In the genomic region with DNA sequence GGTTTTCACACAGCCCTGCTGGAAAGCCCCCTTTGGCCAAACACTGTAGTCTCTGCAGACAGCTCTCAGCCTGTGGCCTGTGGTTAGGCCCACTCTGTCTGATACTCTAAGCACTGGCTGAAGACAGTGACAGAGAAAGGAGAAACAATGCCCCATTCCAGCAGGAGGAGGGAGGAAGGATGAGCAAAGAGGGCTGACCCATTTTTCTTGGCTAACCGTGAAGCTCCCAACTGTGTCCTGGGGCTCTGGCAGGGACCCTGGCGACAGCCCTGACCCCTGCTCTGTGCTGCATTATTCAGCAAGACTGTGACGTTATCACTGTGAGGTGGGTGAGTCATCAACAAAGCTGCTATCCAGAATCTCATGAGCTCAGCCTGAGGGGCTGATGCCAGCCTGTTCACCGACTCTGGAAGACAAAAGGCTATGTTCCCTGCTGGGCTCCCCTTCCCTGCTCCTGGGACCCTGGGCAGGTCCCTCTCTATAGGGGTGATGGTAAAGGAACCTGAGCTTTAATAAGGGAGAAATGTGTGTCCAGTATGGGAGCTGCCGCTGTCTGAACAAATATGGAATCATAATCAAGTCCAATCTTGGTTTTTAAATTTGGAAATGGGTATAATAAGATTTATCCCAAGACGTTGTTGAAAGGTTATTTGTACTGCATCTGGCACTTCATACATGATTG, we compare ENCODE assay signal across 8 cellular contexts.
DNase-seq lines count a peak whose midpoint lies in the region; ATAC-seq and TF ChIP-seq lines count a peak whose summit lies in the region.

No MANE protein-coding gene starts in this region.

- no peak overlapping the region for H3K27ac Mint-ChIP-seq in activated CD4-positive, alpha-beta memory T cell treated with anti-CD3 and anti-CD28 coated beads, Interleukin-2, amount 10 ng/mL, durations not matched to agents 7 days and 5 days

- H3K27me3 ChIP-seq in AG04450 (ENCODE audit: control insufficient read depth, insufficient read depth, low read length) (no peaks in the 10 kb centered on the region), left lung (no peaks in the 10 kb centered on the region)

- no peak overlapping the region for H3K4me3 Mint-ChIP-seq in activated CD4-positive, alpha-beta memory T cell treated with anti-CD3 and anti-CD28 coated beads, Interleukin-2, amount 10 ng/mL, durations not matched to agents 7 days and 5 days

- ATAC-seq in HG02588 (IDR thresholded peaks at IDR 0.05; ENCODE audit: unreplicated experiment) (peak; percentile 64), left lung (peak; percentile 5), HG03565 (IDR thresholded peaks at IDR 0.05; ENCODE audit: unreplicated experiment) (no peak)

- H3K9me3 ChIP-seq in AG04450 (ENCODE audit: control insufficient read depth, insufficient read depth, low read length) (peaks cover 5% of the 10 kb centered on the region), left lung (peaks cover 0 to 7% of the 10 kb centered on the region in 2 donors)

- CTCF ChIA-PET in AG04450 (lab: Charles Lee): interaction anchor here (0.7 kb wide), 1 partner anchor 108 kb away, joined by 3 read pairs; no protein-coding TSS in a partner anchor
- CTCF ChIA-PET in activated CD4-positive, alpha-beta memory T cell treated with anti-CD3 and anti-CD28 coated beads, Interleukin-2, amount 10 ng/mL, durations not matched to agents 7 days and 5 days (lab: Charles Lee): interaction anchor here (0.9 kb wide), 1 partner anchor 13 kb away, joined by 3 read pairs; no protein-coding TSS in a partner anchor

- H3K36me3 Mint-ChIP-seq in activated CD4-positive, alpha-beta memory T cell treated with anti-CD3 and anti-CD28 coated beads, Interleukin-2, amount 10 ng/mL, durations not matched to agents 7 days and 5 days (ENCODE audit: low read depth): no peaks in the 10 kb centered on the region

- intact Hi-C loops in left lung (cut with DNase I): no loop called here

- no peak for TF ChIP-seq CTCF in AG04450 (IDR thresholded peaks at IDR 0.05; ENCODE audit: low read depth, low read length)
- no peak for TF ChIP-seq CTCF in left lung (IDR thresholded peaks at IDR 0.05)

- H3K4me1 ChIP-seq in left lung: peaks cover 0 to 23% of the 10 kb centered on the region in 2 donors

- POLR2A ChIA-PET in AG04450 (lab: Yijun Ruan, JAX): interaction anchor here (0.8 kb wide), 1 partner anchor 19 kb away, joined by 3 read pairs; no protein-coding TSS in a partner anchor
- POLR2A ChIA-PET in activated CD4-positive, alpha-beta memory T cell treated with anti-CD3 and anti-CD28 coated beads, Interleukin-2, amount 10 ng/mL, durations not matched to agents 7 days and 5 days (lab: Charles Lee): no interaction called here

- no peak overlapping the region for H3K4me3 ChIP-seq in AG04450 (ENCODE audit: low read depth, low read length)
- H3K4me3 ChIP-seq in left lung: no peak overlapping the region

- no peaks in the 10 kb centered on the region for H3K36me3 ChIP-seq in left lung

- H3K9me3 Mint-ChIP-seq in activated CD4-positive, alpha-beta memory T cell treated with anti-CD3 and anti-CD28 coated beads, Interleukin-2, amount 10 ng/mL, durations not matched to agents 7 days and 5 days: peaks cover 6% of the 10 kb centered on the region

- DNase-seq in AG04450 (ENCODE audit: low read depth, low spot score) (peak; percentile 47), amniotic stem cell (lab: John Stamatoyannopoulos, UW) (peak; percentile 49), left lung (no peak), GDM1 (lab: John Stamatoyannopoulos, UW) (no peak), NOMO-1 (lab: John Stamatoyannopoulos, UW; ENCODE audit: unreplicated experiment in 2 of 2) (no peak)
- DNase-seq in activated CD4-positive, alpha-beta memory T cell treated with anti-CD3 and anti-CD28 coated beads, Interleukin-2, amount 10 ng/mL, durations not matched to agents 7 days and 5 days: no peak

- no peaks in the 10 kb centered on the region for H3K4me1 Mint-ChIP-seq in activated CD4-positive, alpha-beta memory T cell treated with anti-CD3 and anti-CD28 coated beads, Interleukin-2, amount 10 ng/mL, durations not matched to agents 7 days and 5 days

- H3K27ac ChIP-seq in AG04450 (ENCODE audit: low read depth, low read length) (no peak overlapping the region), left lung (no peak overlapping the region)

- H3K27me3 Mint-ChIP-seq in activated CD4-positive, alpha-beta memory T cell treated with anti-CD3 and anti-CD28 coated beads, Interleukin-2, amount 10 ng/mL, durations not matched to agents 7 days and 5 days: no peaks in the 10 kb centered on the region

Comparison
In these comparisons a context has a peak if more than half of its experiments do, and no peak if none do; other contexts are left out.
1. DNase-seq: peak in AG04450 (single experiment) and amniotic stem cell (single experiment); none in left lung (0 of 2), activated CD4-positive, alpha-beta memory T cell treated with anti-CD3 and anti-CD28 coated beads, Interleukin-2, amount 10 ng/mL, durations not matched to agents 7 days and 5 days (single experiment), GDM1 (single experiment) and NOMO-1 (0 of 2).